Comparison of ENCODE assay signal across 25 cellular contexts in the genomic region with DNA sequence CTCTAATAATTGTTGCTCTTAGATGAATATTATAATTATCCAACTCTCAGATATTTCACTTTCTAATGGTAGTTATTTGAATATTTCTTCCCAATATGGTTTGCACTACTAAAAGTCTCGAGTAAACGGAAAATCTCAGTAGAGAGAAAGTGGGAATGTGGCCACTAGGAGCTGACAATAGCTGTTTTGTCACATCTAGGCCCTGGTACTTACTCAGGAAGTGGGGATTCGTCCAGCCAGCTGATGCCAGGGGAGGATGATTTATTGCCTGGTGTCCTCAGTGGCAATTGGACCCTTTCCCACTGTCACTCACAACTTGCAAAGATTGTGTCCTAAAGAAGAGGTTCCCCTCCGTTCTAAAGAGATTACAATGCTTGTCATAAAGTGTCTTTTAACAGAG.
A peak's percentile ranks its signal among the peaks of the same experiment; 100 is the strongest.
DNase-seq lines count a peak whose midpoint lies in the region; ATAC-seq lines count a peak whose summit lies in the region.
"Had no signal": no experiment of that assay in that cellular context is flagged by ENCODE, and none has a peak within 500 bp of the region (broad histone marks: within the 10 kb centered on the region; RNA-seq: fewer than 3 reads in every experiment).

No MANE protein-coding gene starts in this region.

- no peak overlapping the region for H2AK5ac ChIP-seq in mesendoderm (ENCODE audit: low read length)

- no peaks in the 10 kb centered on the region for H3K36me3 ChIP-seq in mesendoderm (ENCODE audit: control insufficient read depth, insufficient read depth, low read length)
- H3K36me3 ChIP-seq: lower lobe of right lung, neutrophil, spleen, tibial artery had no signal

- WGBS in right cardiac atrium, result 60% methylated on average over 4 of the region's 4 CpGs
- WGBS in mesendoderm (ENCODE audit: extremely low coverage, insufficient coverage, low lambda C conversion rate), result no CpG with 5 or more reads among the region's 4 CpGs

- no peaks in the 10 kb centered on the region for H3K27me3 ChIP-seq in right cardiac atrium (ENCODE audit: control insufficient read depth, insufficient read depth)
- no peaks in the 10 kb centered on the region for H3K27me3 ChIP-seq in mesendoderm (ENCODE audit: insufficient read depth, low read length, poor library complexity)
- H3K27me3 ChIP-seq: spleen, tibial artery had no signal

- H3K4me2 ChIP-seq in mesendoderm (ENCODE audit: low read length), result no peak overlapping the region
- H3K4me2 ChIP-seq: KMS-11 had no signal

- H3K79me2 ChIP-seq in mesendoderm (ENCODE audit: control insufficient read depth, insufficient read depth, low read length), result no peaks in the 10 kb centered on the region

- no peaks in the 10 kb centered on the region for H3K9me3 ChIP-seq in right cardiac atrium (ENCODE audit: control insufficient read depth, low read length)
- H3K9me3 ChIP-seq: lower lobe of right lung, neutrophil, spleen, tibial artery had no signal

- H4K5ac ChIP-seq in mesendoderm (ENCODE audit: low read length), result no peak overlapping the region

- H3K4me1 ChIP-seq in right cardiac atrium (ENCODE audit: control insufficient read depth, insufficient read depth, low read length) (no peaks in the 10 kb centered on the region), mesendoderm (ENCODE audit: control insufficient read depth, low read depth, low read length) (peaks cover under 1% of the 10 kb centered on the region)
- H3K4me1 ChIP-seq: spleen, tibial artery had no signal

- no peak overlapping the region for H3K56ac ChIP-seq in mesendoderm (ENCODE audit: low read length)

- no peak overlapping the region for H3K18ac ChIP-seq in mesendoderm (ENCODE audit: low read length)

- no peak overlapping the region for H2BK120ac ChIP-seq in mesendoderm (ENCODE audit: low read depth, low read length)

- no peak overlapping the region for H3K4ac ChIP-seq in mesendoderm (ENCODE audit: low read depth, low read length)

- no peaks in the 10 kb centered on the region for H3K79me1 ChIP-seq in mesendoderm (ENCODE audit: low read length)

- no peak overlapping the region for H3K4me3 ChIP-seq in right cardiac atrium (ENCODE audit: low read length)
- no peak overlapping the region for H3K4me3 ChIP-seq in mesendoderm (ENCODE audit: low read length)
- H3K4me3 ChIP-seq: lower lobe of right lung, spleen, tibial artery had no signal

- H3K27ac ChIP-seq in right cardiac atrium (ENCODE audit: low read length) (no peak overlapping the region), caudate nucleus (ENCODE audit: low read depth, low read length) (no peak overlapping the region), mesendoderm (ENCODE audit: low read depth, low read length) (no peak overlapping the region)
- H3K27ac ChIP-seq: KMS-11, lower lobe of right lung, neutrophil, spleen, tibial artery had no signal

- H3K23ac ChIP-seq in mesendoderm (ENCODE audit: low read length), result no peak overlapping the region

- H3K9ac ChIP-seq in mesendoderm (ENCODE audit: low read length), result no peak overlapping the region
- H3K9ac ChIP-seq: KMS-11 had no signal

- DNase-seq in right cardiac atrium (peak; percentile 10 to 49 (median 35)), left ventricle myocardium superior (no peak), caudate nucleus (lab: John Stamatoyannopoulos, UW) (peak in 33 of 61 donors; percentile 1 to 46 (median 11)), mesendoderm (peak; percentile 37), DMS53 treated with DMSO at 0.1 percent for 48 hours (lab: John Stamatoyannopoulos, UW; ENCODE audit: unreplicated experiment) (no peak), germinal center (ENCODE audit: low spot score) (no peak)
- DNase-seq: activated naive CD4-positive, alpha-beta T cell treated with anti-CD3 and anti-CD28 coated beads for 36 hours; activated T-cell treated with anti-CD3 and anti-CD28 coated beads, Interleukin-2, amount 50 U/mL, for 4 hours; foreskin fibroblast; GOT3; kidney; lower lobe of right lung; NCI-H1694; NCI-H2171 treated with DMSO at 0.1 percent for 48 hours; NCI-H526; SHP77 treated with DMSO at 0.1 percent for 48 hours; spleen; stimulated activated CD4-positive, alpha-beta T cell treated with anti-CD3 and anti-CD28 coated beads, Interleukin-4, amount 100 ng/mL, for 24 hours; stimulated activated naive CD4-positive, alpha-beta T cell treated with Interleukin-2 at 50 U/mL for 16 hours; T-cell; tibial artery had no signal

- H2BK15ac ChIP-seq in mesendoderm (replicated peaks; ENCODE audit: low read depth), result no peak overlapping the region

- H4K8ac ChIP-seq in mesendoderm (ENCODE audit: low read depth, low read length), result no peak overlapping the region

- peak in 1 of 2 donors; percentile 41 for ATAC-seq in right cardiac atrium
- no peak for ATAC-seq in left ventricle myocardium superior
- no peak for ATAC-seq in HG03457 (IDR thresholded peaks at IDR 0.05; ENCODE audit: unreplicated experiment)
- no peak for ATAC-seq in esophagus mucosa
- ATAC-seq: activated T-cell treated with anti-CD3 and anti-CD28 coated beads, Interleukin-2, amount 50 U/mL, for 4 hours; lower lobe of right lung; T-cell had no signal

- intact Hi-C loops in right cardiac atrium (cut with DNase I), result no loop called here
- intact Hi-C loops in left ventricle myocardium superior (cut with micrococcal nuclease), result no loop called here

- H2BK5ac ChIP-seq in mesendoderm (ENCODE audit: low read length), result no peak overlapping the region

Comparison
In these comparisons a context has a peak if more than half of its experiments do, and no peak if none do; other contexts are left out.
1. DNase-seq: peak in right cardiac atrium (3 of 3), caudate nucleus (33 of 61) and mesendoderm (single experiment); none in left ventricle myocardium superior (single experiment), DMS53 treated with DMSO at 0.1 percent for 48 hours (single experiment) and germinal center (single experiment).